8 cellular contexts compared by ENCODE assay signal in the genomic region with DNA sequence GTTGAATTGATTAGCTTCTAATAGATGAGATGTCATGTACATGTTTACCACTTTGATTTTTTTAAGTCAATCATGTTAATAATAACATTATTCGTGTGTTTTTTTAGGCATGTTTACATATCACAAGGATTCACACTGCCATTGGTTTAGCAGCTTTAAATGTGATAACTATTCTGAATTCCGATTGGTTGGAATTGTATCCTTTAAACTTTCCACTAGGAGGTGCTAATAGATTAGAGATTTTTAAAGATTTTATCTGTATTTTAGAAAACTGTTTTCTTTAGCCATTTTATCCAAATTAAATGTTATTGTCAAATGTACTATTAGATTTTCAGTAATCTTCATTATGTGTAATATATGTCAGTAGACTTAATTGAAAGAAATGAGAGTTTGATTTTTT.
DNase-seq lines count a peak whose midpoint lies in the region; ATAC-seq and TF ChIP-seq lines count a peak whose summit lies in the region.

No MANE protein-coding gene starts in this region.

- no peak overlapping the region for H3K4me3 ChIP-seq in MM.1S (ENCODE audit: low read length)
- no peak overlapping the region for H3K4me3 ChIP-seq in colonic mucosa

- H2AFZ ChIP-seq in MM.1S (ENCODE audit: low read length): no peak overlapping the region

- H3F3A ChIP-seq in MM.1S (ENCODE audit: insufficient read depth, low read length): no peaks in the 10 kb centered on the region

- H3K27ac ChIP-seq in MM.1S (ENCODE audit: low read length) (no peak overlapping the region), colonic mucosa (no peak overlapping the region)

- H3K9ac ChIP-seq in MM.1S (ENCODE audit: low read length) (no peak overlapping the region), colonic mucosa (ENCODE audit: low read depth in 2 of 2, low read length in 2 of 2) (no peak overlapping the region)

- H4K20me1 ChIP-seq in MM.1S (ENCODE audit: insufficient read depth, low read length): no peaks in the 10 kb centered on the region

- H3K9me3 ChIP-seq in MM.1S (replicated peaks; ENCODE audit: insufficient read depth, low read length) (no peaks in the 10 kb centered on the region), colonic mucosa (no peaks in the 10 kb centered on the region)

- peak; percentile 10 for DNase-seq in DMS53 treated with DMSO at 0.1 percent for 48 hours (lab: John Stamatoyannopoulos, UW; ENCODE audit: unreplicated experiment)
- peak; percentile 20 for DNase-seq in MM.1S
- DNase-seq in colonic mucosa: no peak
- peak; percentile 28 for DNase-seq in midbrain (lab: John Stamatoyannopoulos, UW)
- DNase-seq in NCI-H146 (lab: John Stamatoyannopoulos, UW): no peak
- no peak for DNase-seq in NK-92 (lab: John Stamatoyannopoulos, UW; ENCODE audit: unreplicated experiment)
- no peak for DNase-seq in NCI-H146 treated with DMSO at 0.1 percent for 48 hours (lab: John Stamatoyannopoulos, UW; ENCODE audit: unreplicated experiment)

- intact Hi-C loops in colonic mucosa (cut with DNase I): loop anchor here (2.0 kb wide), 1 partner anchor 141 kb away; no protein-coding TSS in a partner anchor

- H3K9me2 ChIP-seq in MM.1S (replicated peaks; ENCODE audit: insufficient read depth, low read length): no peaks in the 10 kb centered on the region

- H3K4me2 ChIP-seq in MM.1S (ENCODE audit: low read depth, low read length): no peak overlapping the region

- H3K27me3 ChIP-seq in MM.1S (replicated peaks; ENCODE audit: insufficient read depth, low read length) (no peaks in the 10 kb centered on the region), colonic mucosa (no peaks in the 10 kb centered on the region)

- H3K4me1 ChIP-seq in MM.1S (ENCODE audit: low read length) (no peaks in the 10 kb centered on the region), colonic mucosa (no peaks in the 10 kb centered on the region)

- no peaks in the 10 kb centered on the region for H3K36me3 ChIP-seq in MM.1S (replicated peaks; ENCODE audit: insufficient read depth, low read length)
- H3K36me3 ChIP-seq in colonic mucosa: no peaks in the 10 kb centered on the region

- no peak for ATAC-seq in HG02588 (IDR thresholded peaks at IDR 0.05; ENCODE audit: unreplicated experiment)

- no peaks in the 10 kb centered on the region for H3K79me2 ChIP-seq in MM.1S (ENCODE audit: low read length)

- TF ChIP-seq CTCF in MM.1S (IDR thresholded peaks at IDR 0.05; ENCODE audit: low read length) (peak; percentile 25), colonic mucosa (IDR thresholded peaks at IDR 0.05) (peak; percentile 33)

Comparison
In these comparisons a context has a peak if more than half of its experiments do, and no peak if none do; other contexts are left out.
1. DNase-seq: peak in DMS53 treated with DMSO at 0.1 percent for 48 hours (single experiment), MM.1S (single experiment) and midbrain (single experiment); none in colonic mucosa (single experiment), NCI-H146 (single experiment), NK-92 (single experiment) and NCI-H146 treated with DMSO at 0.1 percent for 48 hours (single experiment).